9 cellular contexts compared by ENCODE assay signal in the genomic region with DNA sequence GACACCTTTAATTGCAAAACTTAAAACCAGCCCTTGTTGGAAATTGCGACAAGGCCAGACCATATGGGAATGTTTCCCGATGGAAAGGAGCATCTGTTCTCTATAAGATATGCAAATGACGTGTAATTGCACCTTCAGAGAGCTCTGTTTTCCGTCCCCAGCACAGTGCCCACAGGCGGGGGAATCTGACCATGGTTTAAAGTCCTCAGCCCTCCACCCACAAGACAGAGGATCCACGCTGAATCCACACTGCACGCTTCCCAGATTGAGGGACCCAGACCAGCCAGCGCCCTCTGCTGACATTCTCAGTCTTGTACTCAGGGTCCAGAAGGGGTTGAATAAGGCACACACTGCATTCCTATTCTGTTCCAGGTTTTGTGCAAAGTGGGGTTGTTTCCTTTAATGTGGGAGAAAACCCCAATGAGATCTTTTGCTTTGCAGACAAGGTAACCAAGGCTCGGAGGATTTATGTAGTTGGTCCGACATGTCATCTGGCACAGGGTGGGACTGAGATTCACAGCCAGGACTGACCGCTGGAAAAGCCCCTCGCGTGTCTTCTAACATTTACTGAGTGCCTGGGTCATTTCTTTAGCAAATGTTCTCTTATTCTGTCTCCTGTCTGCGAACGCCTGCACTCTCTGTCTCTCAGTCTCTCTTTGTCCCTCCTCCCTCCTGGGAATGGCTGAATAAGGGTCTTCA. TPM values are rescaled to one million over a fixed set of nuclear protein-coding genes. Genes with fewer than 3 reads are reported as not detected.
DNase-seq lines count a peak whose midpoint lies in the region; ATAC-seq and TF ChIP-seq lines count a peak whose summit lies in the region.
"Had no signal": no experiment of that assay in that cellular context is flagged by ENCODE, and none has a peak within 500 bp of the region (broad histone marks: within the 10 kb centered on the region; RNA-seq: fewer than 3 reads in every experiment).

No MANE protein-coding gene starts in this region.

- POLR2A ChIA-PET in activated CD4-positive, alpha-beta memory T cell treated with anti-CD3 and anti-CD28 coated beads, Interleukin-2, amount 10 ng/mL, durations not matched to agents 7 days and 5 days (lab: Charles Lee): no interaction called here

- H3K27ac ChIP-seq in neural progenitor cell: no peak overlapping the region

- TF ChIP-seq CTCF in GM06990 (IDR thresholded peaks at IDR 0.05; ENCODE audit: insufficient read depth, low read length, poor library complexity, severe bottlenecking) (peak; percentile 55), neural progenitor cell (IDR thresholded peaks at IDR 0.05) (peak; percentile 77)

- no peaks in the 10 kb centered on the region for H3K9me3 Mint-ChIP-seq in activated CD4-positive, alpha-beta memory T cell treated with anti-CD3 and anti-CD28 coated beads, Interleukin-2, amount 10 ng/mL, durations not matched to agents 7 days and 5 days
- no peaks in the 10 kb centered on the region for H3K9me3 Mint-ChIP-seq in neural progenitor cell
- H3K9me3 Mint-ChIP-seq: T-helper 1 cell treated with Interleukin-12 subunit alpha and Interleukin-12 subunit beta and Interleukin-4 antibody, amounts not matched to agents 30 μg/mL and 1 μg/mL, for 36 hours had no signal

- H3K4me3 Mint-ChIP-seq in activated CD4-positive, alpha-beta memory T cell treated with anti-CD3 and anti-CD28 coated beads, Interleukin-2, amount 10 ng/mL, durations not matched to agents 7 days and 5 days: no peak overlapping the region
- H3K4me3 Mint-ChIP-seq in neural progenitor cell: no peak overlapping the region
- H3K4me3 Mint-ChIP-seq: T-helper 1 cell treated with Interleukin-12 subunit alpha and Interleukin-12 subunit beta and Interleukin-4 antibody, amounts not matched to agents 30 μg/mL and 1 μg/mL, for 36 hours had no signal

- no peaks in the 10 kb centered on the region for H3K36me3 Mint-ChIP-seq in activated CD4-positive, alpha-beta memory T cell treated with anti-CD3 and anti-CD28 coated beads, Interleukin-2, amount 10 ng/mL, durations not matched to agents 7 days and 5 days (ENCODE audit: low read depth)
- no peaks in the 10 kb centered on the region for H3K36me3 Mint-ChIP-seq in neural progenitor cell

- no peaks in the 10 kb centered on the region; the same call in 1 of the 2 replicates for H3K27me3 ChIP-seq in GM06990 (replicated peaks; ENCODE audit: control insufficient read depth, insufficient read depth, low read length)
- H3K27me3 ChIP-seq in neural progenitor cell: no peaks in the 10 kb centered on the region

- no peaks in the 10 kb centered on the region for H3K9me3 ChIP-seq in neural progenitor cell (ENCODE audit: low read depth)

- DNase-seq in GM06990 (ENCODE audit: extremely low read depth, insufficient read length) (no peak), NCI-H1092 (lab: John Stamatoyannopoulos, UW) (peak; percentile 7), fibroblast of peridontal ligament (ENCODE audit: extremely low read depth) (peak; percentile 66), neural progenitor cell (ENCODE audit: low spot score) (peak; percentile 81), NCI-H187 treated with DMSO at 0.1 percent for 48 hours (lab: John Stamatoyannopoulos, UW) (no peak)
- DNase-seq in activated CD4-positive, alpha-beta memory T cell treated with anti-CD3 and anti-CD28 coated beads, Interleukin-2, amount 10 ng/mL, durations not matched to agents 7 days and 5 days: peak; percentile 34

- H3K36me3 ChIP-seq in GM06990 (ENCODE audit: control insufficient read depth, insufficient read depth, low read length) (no peaks in the 10 kb centered on the region), neural progenitor cell (no peaks in the 10 kb centered on the region)

- no peaks in the 10 kb centered on the region for H3K79me2 ChIP-seq in neural progenitor cell (ENCODE audit: low read depth)

- ATAC-seq in GM21576 (IDR thresholded peaks at IDR 0.05; ENCODE audit: unreplicated experiment) (no peak), GM18858 (IDR thresholded peaks at IDR 0.05; ENCODE audit: unreplicated experiment) (no peak)

- no peak overlapping the region for H3K27ac Mint-ChIP-seq in activated CD4-positive, alpha-beta memory T cell treated with anti-CD3 and anti-CD28 coated beads, Interleukin-2, amount 10 ng/mL, durations not matched to agents 7 days and 5 days
- H3K27ac Mint-ChIP-seq in neural progenitor cell: peak overlapping the region; percentile 81
- H3K27ac Mint-ChIP-seq: T-helper 1 cell treated with Interleukin-12 subunit alpha and Interleukin-12 subunit beta and Interleukin-4 antibody, amounts not matched to agents 30 μg/mL and 1 μg/mL, for 36 hours had no signal

- H3K4me3 ChIP-seq in GM06990 (replicated peaks; ENCODE audit: low read depth, low read length): no peak overlapping the region
- H3K4me3 ChIP-seq in neural progenitor cell: no peak overlapping the region

- no peaks in the 10 kb centered on the region for H3F3A ChIP-seq in neural progenitor cell (ENCODE audit: low read depth)

- H2AFZ ChIP-seq in neural progenitor cell (replicated peaks): peak overlapping the region; percentile 65

- CTCF ChIA-PET in activated CD4-positive, alpha-beta memory T cell treated with anti-CD3 and anti-CD28 coated beads, Interleukin-2, amount 10 ng/mL, durations not matched to agents 7 days and 5 days (lab: Charles Lee): interaction anchor here (1.0 to 1.7 kb wide), 2 partner anchors 9 to 102 kb away, joined by 3 to 5 read pairs; no protein-coding TSS in a partner anchor

- no peaks in the 10 kb centered on the region for H3K4me1 Mint-ChIP-seq in activated CD4-positive, alpha-beta memory T cell treated with anti-CD3 and anti-CD28 coated beads, Interleukin-2, amount 10 ng/mL, durations not matched to agents 7 days and 5 days
- peaks cover 23% of the 10 kb centered on the region for H3K4me1 Mint-ChIP-seq in neural progenitor cell

- no peaks in the 10 kb centered on the region for H3K4me1 ChIP-seq in neural progenitor cell

- H3K4me2 ChIP-seq in neural progenitor cell: no peak overlapping the region

- no peaks in the 10 kb centered on the region for H3K27me3 Mint-ChIP-seq in activated CD4-positive, alpha-beta memory T cell treated with anti-CD3 and anti-CD28 coated beads, Interleukin-2, amount 10 ng/mL, durations not matched to agents 7 days and 5 days
- peaks cover 6% of the 10 kb centered on the region for H3K27me3 Mint-ChIP-seq in neural progenitor cell (ENCODE audit: insufficient read depth, low read depth)

- no peaks in the 10 kb centered on the region for H4K20me1 ChIP-seq in neural progenitor cell (ENCODE audit: low read depth)

- H3K9ac ChIP-seq in neural progenitor cell: no peak overlapping the region

RNA-seq across cellular contexts. Expression of a gene that starts 36.8 kb away (rescaled TPM):
- total RNA-seq in activated CD4-positive, alpha-beta memory T cell treated with anti-CD3 and anti-CD28 coated beads, Interleukin-2, amount 10 ng/mL, durations not matched to agents 7 days and 5 days: 1 to 10 TPM; 4.3 to 4.4 TPM
- 12.1 and 25.3 TPM in 2 replicates for total RNA-seq in neural progenitor cell (ENCODE audit: low replicate concordance)

Comparison
In these comparisons a context has a peak if more than half of its experiments do, and no peak if none do; other contexts are left out.
1. DNase-seq: peak in NCI-H1092 (single experiment), activated CD4-positive, alpha-beta memory T cell treated with anti-CD3 and anti-CD28 coated beads, Interleukin-2, amount 10 ng/mL, durations not matched to agents 7 days and 5 days (single experiment), fibroblast of peridontal ligament (single experiment) and neural progenitor cell (single experiment); none in GM06990 (single experiment) and NCI-H187 treated with DMSO at 0.1 percent for 48 hours (single experiment).